Comparison of ENCODE assay signal across 39 cellular contexts in the genomic region with DNA sequence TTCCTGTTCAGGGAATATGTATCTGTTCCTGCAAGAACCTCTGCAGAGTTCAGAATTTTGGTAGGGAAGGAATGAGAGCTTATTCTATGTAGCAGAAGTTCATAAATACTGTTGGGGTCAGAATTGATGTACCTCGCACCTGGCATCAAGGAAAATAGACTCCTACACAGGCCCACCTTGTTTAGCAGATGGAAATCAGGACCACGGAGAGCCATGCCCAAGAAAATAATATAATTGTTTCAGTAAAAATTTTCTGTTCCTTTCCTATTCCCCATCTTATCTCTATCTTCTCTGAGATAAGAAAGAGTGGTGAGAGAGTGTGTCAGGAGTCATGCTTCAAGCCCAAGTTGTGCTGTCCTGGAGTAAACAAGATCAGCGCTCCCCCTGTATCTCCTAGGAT.
"Had no signal": no experiment of that assay in that cellular context is flagged by ENCODE, and none has a peak within 500 bp of the region (broad histone marks: within the 10 kb centered on the region; RNA-seq: fewer than 3 reads in every experiment).

No MANE protein-coding gene starts in this region.

- H3K4me1 Mint-ChIP-seq: activated naive CD4-positive, alpha-beta T cell treated with anti-CD3 and anti-CD28 coated beads, Interleukin-2, amount 10 ng/mL, durations not matched to agents 7 days and 5 days; activated naive CD4-positive, alpha-beta T cell treated with anti-CD3 and anti-CD28 coated beads, Interleukin-2, amount 50 U/mL, for 24 hours; activated naive CD8-positive, alpha-beta T cell treated with anti-CD3 and anti-CD28 coated beads for 36 hours; activated naive CD8-positive, alpha-beta T cell treated with anti-CD3 and anti-CD28 coated beads, Interleukin-2, amount 10 ng/mL, durations not matched to agents 7 days and 5 days; activated naive CD8-positive, alpha-beta T cell treated with anti-CD3 and anti-CD28 coated beads, Interleukin-2, amount 50 U/mL, for 24 hours; activated T-helper 17 cell treated with anti-CD3 and anti-CD28 coated beads, Interleukin-2, amount 50 U/mL, for 72 hours; brain; central memory CD8-positive, alpha-beta T cell had no signal

- H3K27ac ChIP-seq: adrenal gland, ascending aorta, body of pancreas, brain microvascular endothelial cell, breast epithelium, cardiac muscle cell had no signal

- H3K36me3 ChIP-seq: adrenal gland, ascending aorta, brain microvascular endothelial cell, breast epithelium, cardiac muscle cell had no signal

- H3K36me3 Mint-ChIP-seq: activated naive CD4-positive, alpha-beta T cell treated with anti-CD3 and anti-CD28 coated beads, Interleukin-2, amount 10 ng/mL, durations not matched to agents 7 days and 5 days; activated naive CD4-positive, alpha-beta T cell treated with anti-CD3 and anti-CD28 coated beads, Interleukin-2, amount 50 U/mL, for 24 hours; activated naive CD4-positive, alpha-beta T cell treated with anti-CD3 and anti-CD28 coated beads, Interleukin-2, amount 50 U/mL, for 72 hours; activated naive CD8-positive, alpha-beta T cell; activated naive CD8-positive, alpha-beta T cell treated with anti-CD3 and anti-CD28 coated beads for 36 hours; activated naive CD8-positive, alpha-beta T cell treated with anti-CD3 and anti-CD28 coated beads, Interleukin-2, amount 10 ng/mL, durations not matched to agents 7 days and 5 days; brain had no signal

- H3K4me3 ChIP-seq: adrenal gland, ascending aorta, body of pancreas, breast epithelium, cardiac muscle cell had no signal

- DNase-seq: activated effector memory CD4-positive, alpha-beta T cell treated with anti-CD3 and anti-CD28 coated beads, Interleukin-2, amount 50 U/mL, for 16 hours; activated effector memory CD4-positive, alpha-beta T cell treated with Interleukin-2 at 50 U/mL for 16 hours; activated gamma-delta T cell; activated gamma-delta T cell treated with Interleukin-2 at 50 U/mL for 16 hours; activated naive CD4-positive, alpha-beta T cell; activated naive CD4-positive, alpha-beta T cell treated with anti-CD3 and anti-CD28 coated beads, Interleukin-2, amount 10 ng/mL, durations not matched to agents 7 days and 5 days; activated naive CD4-positive, alpha-beta T cell treated with anti-CD3 and anti-CD28 coated beads, Interleukin-2, amount 50 U/mL, for 16 hours; activated naive CD4-positive, alpha-beta T cell treated with Interleukin-2 at 50 U/mL for 16 hours; activated naive CD8-positive, alpha-beta T cell treated with anti-CD3 and anti-CD28 coated beads for 36 hours; activated naive CD8-positive, alpha-beta T cell treated with anti-CD3 and anti-CD28 coated beads, Interleukin-2, amount 10 ng/mL, durations not matched to agents 7 days and 5 days; activated naive CD8-positive, alpha-beta T cell treated with anti-CD3 and anti-CD28 coated beads, Interleukin-2, amount 50 U/mL, for 24 hours; activated T-cell treated with anti-CD3 and anti-CD28 coated beads, Interleukin-2, amount 50 U/mL, for 1 hour; activated T-cell treated with anti-CD3 and anti-CD28 coated beads, Interleukin-2, amount 50 U/mL, for 24 hours; activated T-cell treated with anti-CD3 and anti-CD28 coated beads, Interleukin-2, amount 50 U/mL, for 4 hours; activated T-cell treated with anti-CD3 and anti-CD28 coated beads, Interleukin-2, amount 50 U/mL, for 48 hours; activated T-cell treated with anti-CD3 and anti-CD28 coated beads, Interleukin-2, amount 50 U/mL, for 72 hours; adrenal gland; amniotic stem cell; amygdala; anterior cingulate cortex; aorta; body of pancreas; brain microvascular endothelial cell; caudate nucleus; central memory CD4-positive, alpha-beta T cell; cerebellar nuclear complex had no signal

- H3K4me3 Mint-ChIP-seq: activated naive CD4-positive, alpha-beta T cell treated with anti-CD3 and anti-CD28 coated beads, Interleukin-2, amount 10 ng/mL, durations not matched to agents 7 days and 5 days; activated naive CD4-positive, alpha-beta T cell treated with anti-CD3 and anti-CD28 coated beads, Interleukin-2, amount 50 U/mL, for 24 hours; activated naive CD8-positive, alpha-beta T cell; activated naive CD8-positive, alpha-beta T cell treated with anti-CD3 and anti-CD28 coated beads for 36 hours; activated naive CD8-positive, alpha-beta T cell treated with anti-CD3 and anti-CD28 coated beads, Interleukin-2, amount 10 ng/mL, durations not matched to agents 7 days and 5 days; activated naive CD8-positive, alpha-beta T cell treated with anti-CD3 and anti-CD28 coated beads, Interleukin-2, amount 50 U/mL, for 24 hours; activated T-cell treated with anti-CD3 and anti-CD28 coated beads, Interleukin-2, amount 50 U/mL, for 24 hours; activated T-cell treated with anti-CD3 and anti-CD28 coated beads, Interleukin-2, amount 50 U/mL, for 4 hours; activated T-cell treated with anti-CD3 and anti-CD28 coated beads, Interleukin-2, amount 50 U/mL, for 72 hours; activated T-helper 1 cell treated with anti-CD3 and anti-CD28 coated beads, Interleukin-12 subunit alpha, Interleukin-12 subunit beta, Interleukin-2, Interleukin-4 antibody, amounts not matched to agents 30 ng/mL and 10 ng/mL and 1 ng/mL, durations not matched to agents 14 hours and 24 hours and 36 hours; activated T-helper 17 cell treated with anti-CD3 and anti-CD28 coated beads, Interleukin-2, amount 50 U/mL, for 72 hours; brain; central memory CD8-positive, alpha-beta T cell had no signal

- H3K9me3 Mint-ChIP-seq: activated naive CD4-positive, alpha-beta T cell treated with anti-CD3 and anti-CD28 coated beads, Interleukin-2, amount 50 U/mL, for 24 hours; activated naive CD4-positive, alpha-beta T cell treated with anti-CD3 and anti-CD28 coated beads, Interleukin-2, amount 50 U/mL, for 72 hours; activated naive CD8-positive, alpha-beta T cell treated with anti-CD3 and anti-CD28 coated beads for 36 hours; activated naive CD8-positive, alpha-beta T cell treated with anti-CD3 and anti-CD28 coated beads, Interleukin-2, amount 10 ng/mL, durations not matched to agents 7 days and 5 days; activated naive CD8-positive, alpha-beta T cell treated with anti-CD3 and anti-CD28 coated beads, Interleukin-2, amount 50 U/mL, for 24 hours; activated T-cell treated with anti-CD3 and anti-CD28 coated beads, Interleukin-2, amount 50 U/mL, for 4 hours; activated T-helper 1 cell treated with anti-CD3 and anti-CD28 coated beads, Interleukin-12 subunit alpha, Interleukin-12 subunit beta, Interleukin-2, Interleukin-4 antibody, amounts not matched to agents 30 ng/mL and 10 ng/mL and 1 ng/mL, durations not matched to agents 14 hours and 24 hours and 36 hours; activated T-helper 17 cell treated with anti-CD3 and anti-CD28 coated beads, Interleukin-2, amount 50 U/mL, for 72 hours; activated T-helper 2 cell treated with anti-CD3 and anti-CD28 coated beads, Interferon-gamma antibody, Interleukin-2, Interleukin-4, amounts not matched to agents 10 μg/mL and 5 μg/mL and 100 μg/mL, durations not matched to agents 14 hours and 24 hours and 36 hours had no signal

- H3K27me3 ChIP-seq: adrenal gland, ascending aorta, body of pancreas, brain microvascular endothelial cell, breast epithelium, cardiac muscle cell had no signal

- FAIRE-seq: astrocyte, bronchial epithelial cell had no signal

- ATAC-seq: activated naive CD4-positive, alpha-beta T cell treated with anti-CD3 and anti-CD28 coated beads, Interleukin-2, amount 50 U/mL, for 72 hours; activated naive CD8-positive, alpha-beta T cell treated with anti-CD3 and anti-CD28 coated beads, Interleukin-2, amount 50 U/mL, for 24 hours; activated T-cell treated with anti-CD3 and anti-CD28 coated beads, Interleukin-2, amount 50 U/mL, for 4 hours; activated T-cell treated with anti-CD3 and anti-CD28 coated beads, Interleukin-2, amount 50 U/mL, for 72 hours; activated T-helper 17 cell treated with anti-CD3 and anti-CD28 coated beads, Interleukin-2, amount 50 U/mL, for 72 hours; body of pancreas had no signal

- H3K9me3 ChIP-seq: adrenal gland, ascending aorta, body of pancreas, breast epithelium had no signal

- H3K27me3 Mint-ChIP-seq: activated naive CD4-positive, alpha-beta T cell treated with anti-CD3 and anti-CD28 coated beads, Interleukin-2, amount 10 ng/mL, durations not matched to agents 7 days and 5 days; activated naive CD4-positive, alpha-beta T cell treated with anti-CD3 and anti-CD28 coated beads, Interleukin-2, amount 50 U/mL, for 24 hours; activated naive CD8-positive, alpha-beta T cell treated with anti-CD3 and anti-CD28 coated beads for 36 hours; activated naive CD8-positive, alpha-beta T cell treated with anti-CD3 and anti-CD28 coated beads, Interleukin-2, amount 10 ng/mL, durations not matched to agents 7 days and 5 days; activated T-cell treated with anti-CD3 and anti-CD28 coated beads, Interleukin-2, amount 50 U/mL, for 24 hours; activated T-helper 17 cell treated with anti-CD3 and anti-CD28 coated beads, Interleukin-2, amount 50 U/mL, for 72 hours; brain; central memory CD8-positive, alpha-beta T cell had no signal

- H3K4me1 ChIP-seq: adrenal gland, ascending aorta, body of pancreas, breast epithelium had no signal

- H3K27ac Mint-ChIP-seq: activated naive CD4-positive, alpha-beta T cell treated with anti-CD3 and anti-CD28 coated beads, Interleukin-2, amount 10 ng/mL, durations not matched to agents 7 days and 5 days; activated naive CD4-positive, alpha-beta T cell treated with anti-CD3 and anti-CD28 coated beads, Interleukin-2, amount 50 U/mL, for 24 hours; activated naive CD4-positive, alpha-beta T cell treated with anti-CD3 and anti-CD28 coated beads, Interleukin-2, amount 50 U/mL, for 72 hours; activated naive CD8-positive, alpha-beta T cell; activated naive CD8-positive, alpha-beta T cell treated with anti-CD3 and anti-CD28 coated beads for 36 hours; activated naive CD8-positive, alpha-beta T cell treated with anti-CD3 and anti-CD28 coated beads, Interleukin-2, amount 10 ng/mL, durations not matched to agents 7 days and 5 days; activated naive CD8-positive, alpha-beta T cell treated with anti-CD3 and anti-CD28 coated beads, Interleukin-2, amount 50 U/mL, for 24 hours; activated T-cell treated with anti-CD3 and anti-CD28 coated beads, Interleukin-2, amount 50 U/mL, for 24 hours; activated T-cell treated with anti-CD3 and anti-CD28 coated beads, Interleukin-2, amount 50 U/mL, for 72 hours; activated T-helper 1 cell treated with anti-CD3 and anti-CD28 coated beads, Interleukin-12 subunit alpha, Interleukin-12 subunit beta, Interleukin-2, Interleukin-4 antibody, amounts not matched to agents 30 ng/mL and 10 ng/mL and 1 ng/mL, durations not matched to agents 14 hours and 24 hours and 36 hours; activated T-helper 17 cell treated with anti-CD3 and anti-CD28 coated beads, Interleukin-2, amount 50 U/mL, for 72 hours; activated T-helper 2 cell treated with anti-CD3 and anti-CD28 coated beads, Interferon-gamma antibody, Interleukin-2, Interleukin-4, amounts not matched to agents 10 μg/mL and 5 μg/mL and 100 μg/mL, durations not matched to agents 14 hours and 24 hours and 36 hours; brain had no signal
